Comparison of ENCODE assay signal across 13 cellular contexts in genomic region chr15:99504071-99504822, GRCh38.
DNase-seq lines count a peak whose midpoint lies in the region; ATAC-seq and TF ChIP-seq lines count a peak whose summit lies in the region.
"Had no signal": no experiment of that assay in that cellular context is flagged by ENCODE, and none has a peak within 500 bp of the region (broad histone marks: within the 10 kb centered on the region; RNA-seq: fewer than 3 reads in every experiment).

No MANE protein-coding gene starts in this region.

- CTCF ChIA-PET in activated CD4-positive, alpha-beta memory T cell treated with anti-CD3 and anti-CD28 coated beads for 36 hours (lab: Charles Lee), result interaction anchor here (0.6 to 1.4 kb wide), 3 partner anchors 20 to 200 kb away, joined by 4 to 5 read pairs (median 5); no protein-coding TSS in a partner anchor

- H3K9me3 ChIP-seq in BLaER1 treated with 17β-estradiol and CSF1 and Interleukin-3, amounts not matched to agents 10 nM and 100 nM (replicated peaks in 1 of 11), result peaks cover 3 to 20% (median 16%) of the 10 kb centered on the region in 11 experiments; a peak in 20 of 22 replicates

- H3K27ac Mint-ChIP-seq in activated CD4-positive, alpha-beta memory T cell treated with anti-CD3 and anti-CD28 coated beads for 36 hours, result peak overlapping the region; percentile 53
- H3K27ac Mint-ChIP-seq in chondrocyte (ENCODE audit: unreplicated experiment), result no peak overlapping the region
- H3K27ac Mint-ChIP-seq: CD8-positive, alpha-beta T cell had no signal

- peak; percentile 59 for DNase-seq in activated CD4-positive, alpha-beta memory T cell treated with anti-CD3 and anti-CD28 coated beads for 36 hours
- no peak for DNase-seq in SK-N-DZ (ENCODE audit: low spot score)
- no peak for DNase-seq in NCI-H2029 (lab: John Stamatoyannopoulos, UW)
- no peak for DNase-seq in chondrocyte (ENCODE audit: low spot score)
- DNase-seq: stimulated activated naive CD4-positive, alpha-beta T cell treated with Interleukin-2 at 50 U/mL for 16 hours; T-helper 9 cell had no signal

- peaks cover 30% of the 10 kb centered on the region for H3K4me1 Mint-ChIP-seq in activated CD4-positive, alpha-beta memory T cell treated with anti-CD3 and anti-CD28 coated beads for 36 hours (ENCODE audit: low read depth)
- H3K4me1 Mint-ChIP-seq in chondrocyte (ENCODE audit: low read depth), result peaks cover 42% of the 10 kb centered on the region

- no peaks in the 10 kb centered on the region for H3K9me3 Mint-ChIP-seq in activated CD4-positive, alpha-beta memory T cell treated with anti-CD3 and anti-CD28 coated beads for 36 hours
- H3K9me3 Mint-ChIP-seq in chondrocyte (ENCODE audit: low read depth), result no peaks in the 10 kb centered on the region
- H3K9me3 Mint-ChIP-seq: CD8-positive, alpha-beta T cell had no signal

- peak overlapping the region in 2 of 10 experiments; percentile 10 to 38; a peak in 2 of 20 replicates for H3K4me3 ChIP-seq in BLaER1 treated with 17β-estradiol and CSF1 and Interleukin-3, amounts not matched to agents 10 nM and 100 nM
- H3K4me3 ChIP-seq: GM23248 had no signal

- H3K4me3 Mint-ChIP-seq in activated CD4-positive, alpha-beta memory T cell treated with anti-CD3 and anti-CD28 coated beads for 36 hours, result no peak overlapping the region
- no peak overlapping the region for H3K4me3 Mint-ChIP-seq in chondrocyte (ENCODE audit: unreplicated experiment)
- H3K4me3 Mint-ChIP-seq: CD8-positive, alpha-beta T cell had no signal

- H3K9ac ChIP-seq in BLaER1 treated with 17β-estradiol and CSF1 and Interleukin-3, amounts not matched to agents 10 nM and 100 nM, result peak overlapping the region in 10 of 11 experiments; percentile 42 to 95 (median 69); a peak in 18 of 22 replicates
- H3K9ac ChIP-seq: GM23248, parathyroid adenoma had no signal

- H3K4me1 ChIP-seq in BLaER1 treated with 17β-estradiol and CSF1 and Interleukin-3, amounts not matched to agents 10 nM and 100 nM, result peaks cover 79 to 97% (median 90%) of the 10 kb centered on the region in 10 experiments
- H3K4me1 ChIP-seq: parathyroid adenoma had no signal

- intact Hi-C loops in activated CD4-positive, alpha-beta memory T cell treated with anti-CD3 and anti-CD28 coated beads for 36 hours (cut with micrococcal nuclease), result loop anchor here (2.0 to 10.0 kb wide), 4 partner anchors 63 to 229 kb away; partner anchors contain the start of gene MEF2A

- peak overlapping the region; percentile 76 to 94 (median 90) for H3K4me2 ChIP-seq in BLaER1 treated with 17β-estradiol and CSF1 and Interleukin-3, amounts not matched to agents 10 nM and 100 nM

- ATAC-seq in GM19324 (IDR thresholded peaks at IDR 0.05; ENCODE audit: low FRiP score, unreplicated experiment) (peak; percentile 25), HG03103 (IDR thresholded peaks at IDR 0.05; ENCODE audit: low read depth, unreplicated experiment) (peak; percentile 27), HG03139 (IDR thresholded peaks at IDR 0.05; ENCODE audit: unreplicated experiment) (no peak)
- ATAC-seq: CD8-positive, alpha-beta T cell had no signal

- H3K27me3 Mint-ChIP-seq in activated CD4-positive, alpha-beta memory T cell treated with anti-CD3 and anti-CD28 coated beads for 36 hours, result peaks cover 2% of the 10 kb centered on the region
- no peaks in the 10 kb centered on the region for H3K27me3 Mint-ChIP-seq in chondrocyte (ENCODE audit: low read depth)

- POLR2A ChIA-PET in activated CD4-positive, alpha-beta memory T cell treated with anti-CD3 and anti-CD28 coated beads for 36 hours (lab: Charles Lee), result interaction anchor here (1.0 to 1.6 kb wide), 5 partner anchors 8 to 251 kb away, joined by 3 read pairs; no protein-coding TSS in a partner anchor

- peak overlapping the region; percentile 34 to 100 (median 98); a peak in 21 of 22 replicates for H3K27ac ChIP-seq in BLaER1 treated with 17β-estradiol and CSF1 and Interleukin-3, amounts not matched to agents 10 nM and 100 nM
- H3K27ac ChIP-seq: GM23248, parathyroid adenoma had no signal

- H3K27me3 ChIP-seq in BLaER1 treated with 17β-estradiol and CSF1 and Interleukin-3, amounts not matched to agents 10 nM and 100 nM, result no peaks in the 10 kb centered on the region

- H4K20me1 ChIP-seq in BLaER1 treated with 17β-estradiol and CSF1 and Interleukin-3, amounts not matched to agents 10 nM and 100 nM, result no peaks in the 10 kb centered on the region

- no peaks in the 10 kb centered on the region for H3K36me3 Mint-ChIP-seq in activated CD4-positive, alpha-beta memory T cell treated with anti-CD3 and anti-CD28 coated beads for 36 hours
- no peaks in the 10 kb centered on the region for H3K36me3 Mint-ChIP-seq in chondrocyte (ENCODE audit: low read depth)
- H3K36me3 Mint-ChIP-seq: CD8-positive, alpha-beta T cell had no signal

- TF ChIP-seq CTCF in chondrocyte (IDR thresholded peaks at IDR 0.05), result no peak

- H3K36me3 ChIP-seq in BLaER1 treated with 17β-estradiol and CSF1 and Interleukin-3, amounts not matched to agents 10 nM and 100 nM, result peaks cover 0 to 31% (median 14%) of the 10 kb centered on the region in 11 experiments; a peak in 16 of 22 replicates
